9 cellular contexts compared by ENCODE assay signal in genomic region chr14:74257078-74257987, GRCh38. TPM values are rescaled to one million over a fixed set of nuclear protein-coding genes. Genes with fewer than 3 reads are reported as not detected.
DNase-seq lines count a peak whose midpoint lies in the region; ATAC-seq, FAIRE-seq and TF ChIP-seq lines count a peak whose summit lies in the region.
"Had no signal": no experiment of that assay in that cellular context is flagged by ENCODE, and none has a peak within 500 bp of the region (broad histone marks: within the 10 kb centered on the region; RNA-seq: fewer than 3 reads in every experiment).

No MANE protein-coding gene starts in this region.

- no peak for TF ChIP-seq POLR2A in H1 (IDR thresholded peaks at IDR 0.05; ENCODE audit: control extremely low read depth in 1 of 2, low read depth in 2 of 2, low read length in 2 of 2)

- no peak overlapping the region for H2BK120ac ChIP-seq in H1 (replicated peaks; ENCODE audit: low read depth, low read length)

- 26% methylated on average over 47 of the region's 72 CpGs; no CpG with 5 or more reads in 1 of the 2 experiments for WGBS in H1 (ENCODE audit: extremely low coverage in 1 of 2, insufficient coverage in 1 of 2, insufficient read length in 1 of 2, insufficient replicate concordance in 2 of 2, low coverage in 1 of 2, low lambda C conversion rate in 2 of 2, missing lambda C conversion rate in 1 of 2), 2 experiments

- H3K9ac ChIP-seq in H1 (replicated peaks in 1 of 4; ENCODE audit: extremely low read depth in 1 of 4, low read depth in 3 of 4, low read length in 3 of 4): no peak overlapping the region

- TF ChIP-seq CTCF in activated CD8-positive, alpha-beta T cell treated with anti-CD3 and anti-CD28 coated beads for 36 hours (IDR thresholded peaks at IDR 0.05): peak; percentile 99
- TF ChIP-seq CTCF in H1 (IDR thresholded peaks at IDR 0.05; ENCODE audit: control extremely low read depth in 1 of 3, insufficient read depth in 1 of 3, low read depth in 1 of 3, low read length in 3 of 3) (peak; percentile 69 to 98 (median 78)), mucosa of descending colon (IDR thresholded peaks at IDR 0.05) (peak; percentile 94)

- CTCF ChIA-PET in activated CD8-positive, alpha-beta T cell treated with anti-CD3 and anti-CD28 coated beads for 36 hours (lab: Charles Lee): interaction anchor here (0.5 to 3.0 kb wide), 21 partner anchors 8 to 581 kb away, joined by 3 to 13 read pairs (median 4); partner anchors contain the start of gene VSX2
- CTCF ChIA-PET in H1 (lab: Charles Lee; ENCODE audit: partially characterized antibody): interaction anchor here (0.5 to 9.9 kb wide), 32 partner anchors 8 to 962 kb away, joined by 3 to 122 read pairs (median 4); partner anchors contain the start of gene VSX2

- H3K14ac ChIP-seq in H1 (ENCODE audit: insufficient read length): no peak overlapping the region

- 0 out of 3 replicates have a peak, but pooled peaks of 1 of the 2 experiments have one; percentile 22 for TF ChIP-seq EP300 in H1 (IDR thresholded peaks at IDR 0.05; ENCODE audit: borderline replicate concordance in 1 of 2, low read depth in 2 of 2, low read length in 2 of 2)

- H2BK20ac ChIP-seq in H1 (ENCODE audit: low read length): no peak overlapping the region

- no peak overlapping the region for H3K18ac ChIP-seq in H1 (ENCODE audit: extremely low read depth, low read length)

- H3K4me2 ChIP-seq in H1 (ENCODE audit: insufficient read depth in 1 of 2, low read depth in 2 of 2, low read length in 2 of 2): peak overlapping the region; percentile 58 to 81

- H3K4me3 ChIP-seq in H1 (ENCODE audit: extremely low read depth in 1 of 4, insufficient read depth in 2 of 4, low read depth in 3 of 4, low read length in 4 of 4): peak overlapping the region; percentile 35 to 87 (median 44)
- no peak overlapping the region for H3K4me3 ChIP-seq in mucosa of descending colon

- H3K9me3 Mint-ChIP-seq in activated CD8-positive, alpha-beta T cell treated with anti-CD3 and anti-CD28 coated beads for 36 hours: no peaks in the 10 kb centered on the region

- peaks cover 3 to 18% (median 17%) of the 10 kb centered on the region in 4 experiments for H3K27me3 ChIP-seq in H1 (replicated peaks in 1 of 4; ENCODE audit: control insufficient read depth in 3 of 4, extremely low read depth in 1 of 4, insufficient read depth in 3 of 4, low read length in 3 of 4)

- H3K4ac ChIP-seq in H1 (replicated peaks; ENCODE audit: insufficient read length, low read depth, low read length): no peak overlapping the region

- peaks cover 7% of the 10 kb centered on the region for H3K4me1 Mint-ChIP-seq in activated CD8-positive, alpha-beta T cell treated with anti-CD3 and anti-CD28 coated beads for 36 hours (ENCODE audit: low read depth)

- no peak overlapping the region for H3K56ac ChIP-seq in H1 (replicated peaks; ENCODE audit: insufficient read length, low read depth, low read length)

- no peak overlapping the region for H2BK12ac ChIP-seq in H1 (ENCODE audit: low read depth, low read length)

- H4K20me1 ChIP-seq in H1 (replicated peaks in 1 of 2; ENCODE audit: control insufficient read depth in 1 of 2, insufficient read depth in 2 of 2, low read length in 2 of 2): no peaks in the 10 kb centered on the region

- peak overlapping the region; percentile 74 for H3K4me3 Mint-ChIP-seq in activated CD8-positive, alpha-beta T cell treated with anti-CD3 and anti-CD28 coated beads for 36 hours

- no peaks in the 10 kb centered on the region for H3K36me3 Mint-ChIP-seq in activated CD8-positive, alpha-beta T cell treated with anti-CD3 and anti-CD28 coated beads for 36 hours (ENCODE audit: low read depth)

- no peak overlapping the region for H4K5ac ChIP-seq in H1 (ENCODE audit: insufficient read length, low read depth, low read length)

- peak; percentile 63 for ATAC-seq in HG02623 (IDR thresholded peaks at IDR 0.05; ENCODE audit: unreplicated experiment)
- peak; percentile 95 for ATAC-seq in activated CD8-positive, alpha-beta T cell treated with anti-CD3 and anti-CD28 coated beads for 36 hours
- ATAC-seq in mucosa of descending colon: peak; percentile 98

- peak overlapping the region; percentile 91; the same call in 1 of the 2 replicates for H4K8ac ChIP-seq in H1 (ENCODE audit: extremely low read depth, insufficient read depth, low read length)

- H3K27ac Mint-ChIP-seq in activated CD8-positive, alpha-beta T cell treated with anti-CD3 and anti-CD28 coated beads for 36 hours: peak overlapping the region; percentile 16

- POLR2A ChIA-PET in activated CD8-positive, alpha-beta T cell treated with anti-CD3 and anti-CD28 coated beads for 36 hours (lab: Charles Lee): interaction anchor here (0.8 to 0.9 kb wide), 2 partner anchors 10 to 11 kb away, joined by 3 read pairs; no protein-coding TSS in a partner anchor
- POLR2A ChIA-PET in H1 (lab: Charles Lee; ENCODE audit: partially characterized antibody): interaction anchor here (0.5 to 1.7 kb wide), 5 partner anchors 12 to 223 kb away, joined by 3 to 4 read pairs (median 4); partner anchors contain the start of gene ABCD4

- H3K27ac ChIP-seq in H1 (ENCODE audit: low read depth, low read length): no peak overlapping the region

- H3K23me2 ChIP-seq in H1 (ENCODE audit: low read depth, low read length): peaks cover 8% of the 10 kb centered on the region; the same call in 1 of the 2 replicates

- peak; percentile 35 to 50 for TF ChIP-seq RAD21 in H1 (IDR thresholded peaks at IDR 0.05 in 1 of 2, conservative IDR thresholded peaks at IDR 0.05 in 1 of 2; ENCODE audit: low read depth in 2 of 2, low read length in 2 of 2)

- no peak overlapping the region for H2AK5ac ChIP-seq in H1 (ENCODE audit: low read depth, low read length)

- no peaks in the 10 kb centered on the region for H3K36me3 ChIP-seq in H1 (ENCODE audit: control insufficient read depth in 2 of 4, insufficient read depth in 4 of 4, low read length in 3 of 4)
- H3K36me3 ChIP-seq in mucosa of descending colon (ENCODE audit: low read depth): no peaks in the 10 kb centered on the region

- H3K79me2 ChIP-seq in H1 (ENCODE audit: control insufficient read depth in 1 of 2, insufficient read depth in 2 of 2, low read length in 2 of 2): no peaks in the 10 kb centered on the region

- DNase-seq in DMS153 (lab: John Stamatoyannopoulos, UW) (peak; percentile 29), NCI-H446 (lab: John Stamatoyannopoulos, UW) (peak; percentile 43 to 78), H1 (ENCODE audit: low read depth in 1 of 2, low spot score in 2 of 2) (peak in 1 of 2 experiments; percentile 86), mucosa of descending colon (peak in 2 of 3 donors; percentile 43 to 60), NCI-H187 treated with DMSO at 0.1 percent for 48 hours (lab: John Stamatoyannopoulos, UW) (no peak)
- peak; percentile 61 for DNase-seq in activated CD8-positive, alpha-beta T cell treated with anti-CD3 and anti-CD28 coated beads for 36 hours
- peak; percentile 44 to 49 for DNase-seq in stimulated activated CD8-positive, alpha-beta memory T cell treated with anti-CD3 and anti-CD28 coated beads, Interleukin-2, amount 100 ng/mL, for 48 hours (ENCODE audit: low read depth in 2 of 2)

- FAIRE-seq in H1 (lab: Jason Lieb, UNC): no peak

- no peak overlapping the region for H2BK5ac ChIP-seq in H1 (ENCODE audit: low read depth, low read length)

- no peaks in the 10 kb centered on the region for H3K79me1 ChIP-seq in H1 (ENCODE audit: low read depth, low read length)

- H3K23ac ChIP-seq in H1 (ENCODE audit: insufficient read length): no peak overlapping the region

- H3K9me3 ChIP-seq in H1 (ENCODE audit: insufficient read depth in 2 of 2, low read depth in 1 of 2, low read length in 1 of 2): no peaks in the 10 kb centered on the region
- H3K9me3 ChIP-seq in mucosa of descending colon: no peaks in the 10 kb centered on the region

- H2AFZ ChIP-seq in H1 (ENCODE audit: low read length): peak overlapping the region; percentile 55; the same call in 1 of the 2 replicates

- H2BK15ac ChIP-seq in H1 (ENCODE audit: low read length): no peak overlapping the region

- intact Hi-C loops in activated CD8-positive, alpha-beta T cell treated with anti-CD3 and anti-CD28 coated beads for 36 hours (cut with micrococcal nuclease): no loop called here
- intact Hi-C loops in mucosa of descending colon (cut with DNase I, micrococcal nuclease): loop anchor here in 1 of 2 donors (5.0 kb wide), 1 partner anchor 145 kb away; no protein-coding TSS in a partner anchor

- H3K27me3 Mint-ChIP-seq in activated CD8-positive, alpha-beta T cell treated with anti-CD3 and anti-CD28 coated beads for 36 hours: peaks cover 5% of the 10 kb centered on the region

- H3K4me1 ChIP-seq in H1 (replicated peaks in 1 of 4; ENCODE audit: control insufficient read depth in 3 of 4, insufficient read depth in 4 of 4, low read length in 3 of 4): no peaks in the 10 kb centered on the region; a peak in 1 of 7 replicates
- H3K4me1 ChIP-seq in mucosa of descending colon (ENCODE audit: low read depth): peaks cover 4% of the 10 kb centered on the region

- H4K91ac ChIP-seq in H1 (replicated peaks; ENCODE audit: insufficient read length, low read length): no peak overlapping the region

RNA-seq across cellular contexts. Expression of gene VSX2, which starts 18.1 kb away (rescaled TPM):
- total RNA-seq in activated CD8-positive, alpha-beta T cell treated with anti-CD3 and anti-CD28 coated beads for 36 hours: not detected
- total RNA-seq in H1 (2021; fragmentation: NEBNext Ultra II Directional; extraction: Animal tissue kit (Norgen Biotek cat#: 25700)): 0.22 and 0.27 TPM in 2 replicates
- polyA plus RNA-seq in H1 (2011; rRNA removed): 0.08 and 0.24 TPM in 2 replicates
- 0.18 TPM for polyA plus RNA-seq in H1 (2011; cell fraction: cytosol; rRNA removed)
- 0.19 TPM for polyA plus RNA-seq in H1 (2011; cell fraction: nucleus; rRNA removed)
- 0.05 to 0.09 TPM in 2 of 4 replicates, not detected in the others for polyA plus RNA-seq in H1 (2012, experiment 1 of 2)
- 0.07 TPM for polyA plus RNA-seq in H1 (2012, experiment 2 of 2)
- polyA plus RNA-seq in H1 (2013, experiment 1 of 2): 0.18 TPM
- polyA plus RNA-seq in H1 (2013, experiment 2 of 2): 0.22 TPM
- 0.25 TPM in 1 of 2 replicates, not detected in the other for polyA minus RNA-seq in H1 (2011; rRNA and poly(A)+ RNA removed)
- polyA minus RNA-seq in H1 (2011; cell fraction: cytosol; rRNA and poly(A)+ RNA removed): not detected
- polyA minus RNA-seq in H1 (2011; cell fraction: nucleus; rRNA and poly(A)+ RNA removed): not detected
- total RNA-seq in mucosa of descending colon: not detected
- polyA plus RNA-seq: adipose tissue had no signal

RNA-seq across cellular contexts. Expression of gene ABCD4, which starts 45.4 kb away (rescaled TPM):
- total RNA-seq in activated CD8-positive, alpha-beta T cell treated with anti-CD3 and anti-CD28 coated beads for 36 hours: 10 to 100 TPM; 44.6 to 46.0 TPM
- 84.8 and 97.7 TPM in 2 replicates for total RNA-seq in H1 (2021; fragmentation: NEBNext Ultra II Directional; extraction: Animal tissue kit (Norgen Biotek cat#: 25700))
- 47.9 and 99.4 TPM in 2 replicates for polyA plus RNA-seq in H1 (2011; rRNA removed)
- 76.0 TPM for polyA plus RNA-seq in H1 (2011; cell fraction: cytosol; rRNA removed)
- 316 TPM for polyA plus RNA-seq in H1 (2011; cell fraction: nucleus; rRNA removed)
- polyA plus RNA-seq in H1 (2012, experiment 1 of 2): 74.1 to 103 TPM (median 94.9 TPM) in 4 replicates
- polyA plus RNA-seq in H1 (2012, experiment 2 of 2): 58.2 TPM
- polyA plus RNA-seq in H1 (2013, experiment 1 of 2): 46.2 TPM
- 40.9 TPM for polyA plus RNA-seq in H1 (2013, experiment 2 of 2)
- 60.8 and 99.4 TPM in 2 replicates for polyA minus RNA-seq in H1 (2011; rRNA and poly(A)+ RNA removed)
- polyA minus RNA-seq in H1 (2011; cell fraction: cytosol; rRNA and poly(A)+ RNA removed): 44.9 TPM
- polyA minus RNA-seq in H1 (2011; cell fraction: nucleus; rRNA and poly(A)+ RNA removed): 124 TPM
- total RNA-seq in mucosa of descending colon: 10 to 100 TPM; 41.9 to 71.3 (median 53.8) TPM
